17 cellular contexts compared by ENCODE assay signal in genomic region chr12:27003421-27004311, GRCh38. TPM values are rescaled to one million over a fixed set of nuclear protein-coding genes. Genes with fewer than 3 reads are reported as not detected.
DNase-seq lines count a peak whose midpoint lies in the region; ATAC-seq, FAIRE-seq and TF ChIP-seq lines count a peak whose summit lies in the region.
"Had no signal": no experiment of that assay in that cellular context is flagged by ENCODE, and none has a peak within 500 bp of the region (broad histone marks: within the 10 kb centered on the region; RNA-seq: fewer than 3 reads in every experiment).

No MANE protein-coding gene starts in this region.

- H3K79me2 ChIP-seq in PC-3 (ENCODE audit: low read length), result peaks cover 21% of the 10 kb centered on the region; the same call in 1 of the 2 replicates

- POLR2A ChIA-PET in PC-3 (lab: Charles Lee; ENCODE audit: unreplicated experiment), result no interaction called here

- ATAC-seq in PC-3, result peak; percentile 80
- ATAC-seq in HG03432 (IDR thresholded peaks at IDR 0.05; ENCODE audit: unreplicated experiment), result no peak
- ATAC-seq in HG02759 (IDR thresholded peaks at IDR 0.05; ENCODE audit: unreplicated experiment), result no peak
- no peak for ATAC-seq in GM19467 (IDR thresholded peaks at IDR 0.05; ENCODE audit: unreplicated experiment)

- no peak overlapping the region for H2AFZ ChIP-seq in PC-3 (ENCODE audit: low read length)

- H3K27me3 ChIP-seq in PC-3 (ENCODE audit: low read length), result no peaks in the 10 kb centered on the region
- H3K27me3 ChIP-seq: esophagus muscularis mucosa, pancreas, spleen, vagina had no signal

- H3K27ac ChIP-seq in PC-3 (ENCODE audit: low read length), result no peak overlapping the region
- H3K27ac ChIP-seq: esophagus muscularis mucosa, pancreas, spleen, vagina had no signal

- no peak overlapping the region for H3K9ac ChIP-seq in PC-3 (ENCODE audit: low read length)

- CTCF ChIA-PET in PC-3 (lab: Charles Lee), result no interaction called here

- BruUV-seq in PC-3 (replicated peaks; lab: Mats Ljungman, UMichigan), result no TSS peak

- H3K4me2 ChIP-seq in PC-3 (ENCODE audit: low read length), result no peak overlapping the region; the same call in 1 of the 2 replicates

- DNase-seq in DMS53 (lab: John Stamatoyannopoulos, UW) (peak; percentile 83), HTR-8/SVneo (ENCODE audit: insufficient read length, low spot score) (no peak), PC-3 (peak; percentile 40), left kidney (ENCODE audit: low read depth, low spot score) (peak; percentile 12), CD1c-positive myeloid dendritic cell (ENCODE audit: extremely low spot score) (no peak)
- DNase-seq: activated CD4-positive, CD25-positive, alpha-beta regulatory T cell treated with anti-CD3 and anti-CD28 coated beads, Interleukin-2, amount 50 U/mL, for 72 hours; EL; NCI-H1048; NCI-H526; pancreas; RPMI8226; spleen had no signal

- H3K9me2 ChIP-seq in PC-3 (replicated peaks; ENCODE audit: low read length), result no peaks in the 10 kb centered on the region

- TF ChIP-seq CTCF in PC-3 (conservative IDR thresholded peaks at IDR 0.05; ENCODE audit: low read depth, low read length), result no peak

- intact Hi-C loops in PC-3 (cut with micrococcal nuclease), result no loop called here

- H3K9me3 ChIP-seq in PC-3 (ENCODE audit: low read length), result no peaks in the 10 kb centered on the region
- H3K9me3 ChIP-seq: esophagus muscularis mucosa, pancreas, spleen, vagina had no signal

- H3K36me3 ChIP-seq in PC-3 (ENCODE audit: low read depth, low read length), result no peaks in the 10 kb centered on the region

- no peaks in the 10 kb centered on the region for H3F3A ChIP-seq in PC-3 (ENCODE audit: low read length, unreplicated experiment)

- FAIRE-seq in HTR-8/SVneo (lab: Jason Lieb, UNC), result peak; percentile 83
- FAIRE-seq: pancreas had no signal

- H3K4me3 ChIP-seq in PC-3 (ENCODE audit: low read length), result no peak overlapping the region
- H3K4me3 ChIP-seq: esophagus muscularis mucosa, pancreas, spleen, vagina had no signal

- no peaks in the 10 kb centered on the region for H4K20me1 ChIP-seq in PC-3 (ENCODE audit: low read length)

- peaks cover 11% of the 10 kb centered on the region for H3K4me1 ChIP-seq in PC-3 (ENCODE audit: insufficient read depth, low read length)

RNA-seq across cellular contexts. Expression of gene TM7SF3, which starts 10.5 kb away (rescaled TPM):
- total RNA-seq in PC-3 (2014; rRNA removed), result 109 and 114 TPM in 2 replicates

RNA-seq across cellular contexts. Expression of gene MED21, which starts 18.7 kb away (rescaled TPM):
- 41.8 and 59.8 TPM in 2 replicates for total RNA-seq in PC-3 (2014; rRNA removed)

Comparison
In these comparisons a context has a peak if more than half of its experiments do, and no peak if none do; other contexts are left out.
1. DNase-seq: peak in DMS53 (single experiment), PC-3 (single experiment) and left kidney (single experiment); none in HTR-8/SVneo (single experiment) and CD1c-positive myeloid dendritic cell (single experiment).